In genomic region chr15:75068748-75069147, GRCh38 we compare ENCODE assay signal across 17 cellular contexts. TPM values are rescaled to one million over a fixed set of nuclear protein-coding genes. Genes with fewer than 3 reads are reported as not detected.
A peak's percentile ranks its signal among the peaks of the same experiment; 100 is the strongest.
DNase-seq lines count a peak whose midpoint lies in the region; ATAC-seq, FAIRE-seq and TF ChIP-seq lines count a peak whose summit lies in the region.
"Had no signal": no experiment of that assay in that cellular context is flagged by ENCODE, and none has a peak within 500 bp of the region (broad histone marks: within the 10 kb centered on the region; RNA-seq: fewer than 3 reads in every experiment).

No MANE protein-coding gene starts in this region.

- peaks cover 5% of the 10 kb centered on the region; the same call in 1 of the 2 replicates for H3K9me3 ChIP-seq in OCI-LY3 (ENCODE audit: insufficient read depth, low read length)
- H3K9me3 ChIP-seq in OCI-LY7 (ENCODE audit: low read length) = no peaks in the 10 kb centered on the region
- H3K9me3 ChIP-seq: BE2C, MG63 had no signal

- TF ChIP-seq CTCF in OCI-LY3 (IDR thresholded peaks at IDR 0.05; ENCODE audit: low read depth, low read length) (no peak), OCI-LY7 (conservative IDR thresholded peaks at IDR 0.05; ENCODE audit: low read length) (no peak)

- no peaks in the 10 kb centered on the region for H3K9me2 ChIP-seq in OCI-LY7 (ENCODE audit: insufficient read depth, low read length)

- H4K20me1 ChIP-seq in OCI-LY3 (ENCODE audit: insufficient read depth, low read length) (no peaks in the 10 kb centered on the region), OCI-LY7 (ENCODE audit: insufficient read depth, low read length) (no peaks in the 10 kb centered on the region)

- H3K4me1 ChIP-seq in OCI-LY3 (ENCODE audit: low read length) (peaks cover 47% of the 10 kb centered on the region), OCI-LY7 (ENCODE audit: insufficient read depth, low read length, poor library complexity, severe bottlenecking) (peaks cover 28% of the 10 kb centered on the region)
- H3K4me1 ChIP-seq: BE2C had no signal

- peak; percentile 30 for DNase-seq in activated CD8-positive, alpha-beta memory T cell treated with anti-CD3 and anti-CD28 coated beads, Interleukin-2, amount 50 U/mL, for 48 hours
- no peak for DNase-seq in activated CD8-positive, alpha-beta memory T cell treated with anti-CD3 and anti-CD28 coated beads for 24 hours
- DNase-seq in left lobe of liver (ENCODE audit: low spot score) (peak; percentile 22), HTR-8/SVneo (ENCODE audit: insufficient read length, low spot score) (no peak), OCI-LY7 (ENCODE audit: low spot score) (no peak)
- DNase-seq in activated T-cell treated with anti-CD3 and anti-CD28 coated beads, Interleukin-2, amount 50 U/mL, for 48 hours = no peak
- DNase-seq: BE2C; CD8-positive, alpha-beta T cell; DMS 273 treated with DMSO at 0.1 percent for 48 hours; MG63; NCI-H1105 treated with DMSO at 0.1 percent for 48 hours; NCI-H187; NCI-H446; NCI-H748 treated with DMSO at 0.1 percent for 48 hours had no signal

- H3K36me3 ChIP-seq in OCI-LY3 (replicated peaks; ENCODE audit: low read depth, low read length) (no peaks in the 10 kb centered on the region), OCI-LY7 (ENCODE audit: insufficient read depth, low read length) (no peaks in the 10 kb centered on the region)
- H3K36me3 ChIP-seq: BE2C, MG63 had no signal

- H3K9ac ChIP-seq in OCI-LY3 (ENCODE audit: low read length) = no peak overlapping the region

- intact Hi-C loops in OCI-LY7 (cut with micrococcal nuclease; ENCODE audit: unreplicated experiment) = no loop called here

- FAIRE-seq in HTR-8/SVneo (lab: Jason Lieb, UNC) = no peak
- FAIRE-seq: H54 had no signal

- H3K4me3 ChIP-seq in OCI-LY3 (ENCODE audit: low read length) (no peak overlapping the region; the same call in 1 of the 2 replicates), OCI-LY7 (ENCODE audit: low read depth, low read length, poor library complexity, severe bottlenecking) (no peak overlapping the region)
- H3K4me3 ChIP-seq: MG63 had no signal

- ATAC-seq in left lobe of liver = no peak
- ATAC-seq: CD8-positive, alpha-beta T cell; Right ventricle myocardium inferior had no signal

- BruUV-seq in OCI-LY7 (replicated peaks; lab: Mats Ljungman, UMichigan) = no TSS peak

- H3K4me2 ChIP-seq in OCI-LY3 (ENCODE audit: low read length) (peak overlapping the region; percentile 84), OCI-LY7 (ENCODE audit: low read length) (no peak overlapping the region)

- H3K27ac ChIP-seq in OCI-LY3 (ENCODE audit: low read length) (no peak overlapping the region), OCI-LY7 (ENCODE audit: low read depth, low read length, poor library complexity, severe bottlenecking) (no peak overlapping the region)

- peaks cover 77% of the 10 kb centered on the region for H3K27me3 ChIP-seq in OCI-LY3 (ENCODE audit: low read depth, low read length)
- H3K27me3 ChIP-seq: BE2C, MG63 had no signal

- H2AFZ ChIP-seq in OCI-LY3 (ENCODE audit: low read depth, low read length) = no peak overlapping the region
- no peak overlapping the region for H2AFZ ChIP-seq in OCI-LY7 (ENCODE audit: low read length)

- CTCF ChIA-PET in OCI-LY7 (lab: Charles Lee; ENCODE audit: unreplicated experiment) = no interaction called here

- no peaks in the 10 kb centered on the region for H3K79me2 ChIP-seq in OCI-LY3 (ENCODE audit: low read length)
- H3K79me2 ChIP-seq in OCI-LY7 (ENCODE audit: insufficient read depth, low read depth, low read length) = no peaks in the 10 kb centered on the region

- POLR2A ChIA-PET in OCI-LY7 (lab: Charles Lee) = no interaction called here

RNA-seq across cellular contexts. Expression of gene PPCDC, which starts 45.4 kb away (rescaled TPM):
- total RNA-seq in left lobe of liver = 5.4 TPM
- total RNA-seq in OCI-LY7 (2014; rRNA removed; shearing (Covaris generic)) = 32.0 and 44.3 TPM in 2 replicates
- 40.3 and 48.3 TPM in 2 replicates for total RNA-seq in OCI-LY7 (2022)

Comparison
In these comparisons a context has a peak if more than half of its experiments do, and no peak if none do; other contexts are left out.
1. DNase-seq: peak in activated CD8-positive, alpha-beta memory T cell treated with anti-CD3 and anti-CD28 coated beads, Interleukin-2, amount 50 U/mL, for 48 hours (single experiment) and left lobe of liver (single experiment); none in activated CD8-positive, alpha-beta memory T cell treated with anti-CD3 and anti-CD28 coated beads for 24 hours (single experiment), HTR-8/SVneo (single experiment), OCI-LY7 (single experiment) and activated T-cell treated with anti-CD3 and anti-CD28 coated beads, Interleukin-2, amount 50 U/mL, for 48 hours (0 of 2).